ENCODE assay signal across 1 cellular context in the genomic region with DNA sequence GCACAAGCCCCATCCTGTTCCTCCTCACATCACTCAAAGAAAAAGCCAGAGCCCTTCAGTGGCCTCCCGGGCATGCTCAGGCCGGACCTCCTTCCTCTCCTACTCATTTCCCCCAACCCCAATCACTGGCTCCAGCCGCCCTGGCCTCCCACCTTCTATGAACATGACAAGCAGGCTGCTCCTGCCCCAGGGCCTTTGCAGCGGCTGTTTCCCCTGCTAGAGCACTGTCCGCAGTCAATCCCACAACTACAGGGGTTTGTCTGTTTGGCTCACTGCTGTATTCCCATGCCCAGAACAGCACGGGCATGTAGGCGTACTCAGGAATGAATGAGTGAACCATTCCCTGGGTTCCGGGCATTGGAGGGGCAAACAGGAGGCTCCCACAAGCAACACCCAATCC.
TF ChIP-seq lines count a peak whose summit lies in the region.

No MANE protein-coding gene starts in this region.

TF ChIP-seq in neural cell, 6 proteins besides CTCF, POLR2A, EP300 and RAD21 (continued from another document):
- TF ChIP-seq SMC3 (conservative IDR thresholded peaks at IDR 0.05; ENCODE audit: poor library complexity): no peak
- TF ChIP-seq MXI1 (conservative IDR thresholded peaks at IDR 0.05; ENCODE audit: poor library complexity, severe bottlenecking): no peak
- no peak for TF ChIP-seq TAF1 (IDR thresholded peaks at IDR 0.05; ENCODE audit: low read depth)
- no peak for TF ChIP-seq POLR2AphosphoS5 (IDR thresholded peaks at IDR 0.05)
TF ChIP-seq in neural cell: peak in this region for 0.
